ENCODE assay signal across 13 cellular contexts in genomic region chr11:7638710-7639642, GRCh38. TPM values are rescaled to one million over a fixed set of nuclear protein-coding genes. Genes with fewer than 3 reads are reported as not detected.
DNase-seq lines count a peak whose midpoint lies in the region; ATAC-seq, FAIRE-seq and TF ChIP-seq lines count a peak whose summit lies in the region.
"Had no signal": no experiment of that assay in that cellular context is flagged by ENCODE, and none has a peak within 500 bp of the region (broad histone marks: within the 10 kb centered on the region; RNA-seq: fewer than 3 reads in every experiment).

No MANE protein-coding gene starts in this region.

- TF ChIP-seq CTCF in GM12878 (IDR thresholded peaks at IDR 0.05 in 2 of 3, conservative IDR thresholded peaks at IDR 0.05 in 1 of 3; ENCODE audit: control insufficient read depth in 2 of 3, extremely low read depth in 1 of 3, insufficient read depth in 1 of 3, low read depth in 3 of 3, low read length in 3 of 3) (no peak), osteoblast (IDR thresholded peaks at IDR 0.05; ENCODE audit: extremely low read depth, low read depth, low read length) (no peak), spleen (IDR thresholded peaks at IDR 0.05 in 8 of 11, conservative IDR thresholded peaks at IDR 0.05 in 3 of 11) (no peak)

- H3K4me2 ChIP-seq in GM12878 (ENCODE audit: control insufficient read depth, insufficient read depth), result no peak overlapping the region
- H3K4me2 ChIP-seq in osteoblast (ENCODE audit: insufficient read depth, low read length), result no peak overlapping the region

- 64% methylated on average over 5 of the region's 5 CpGs for WGBS in GM12878 (ENCODE audit: insufficient coverage, insufficient replicate concordance, low lambda C conversion rate, missing lambda C conversion rate)
- 66 to 75% (median 70%) methylated on average over 5 of the region's 5 CpGs for WGBS in spleen, 5 donors

- TF ChIP-seq EP300 in GM12878 (IDR thresholded peaks at IDR 0.05; ENCODE audit: borderline replicate concordance in 1 of 2, control insufficient read depth in 1 of 2, low read depth in 2 of 2, low read length in 2 of 2), result no peak

- intact Hi-C loops in GM12878 (cut with micrococcal nuclease; ENCODE audit: unreplicated experiment), result no loop called here
- intact Hi-C loops in spleen (cut with DNase I; ENCODE audit: low total_unique reads), result no loop called here

- H3K4me3 Mint-ChIP-seq in activated naive CD8-positive, alpha-beta T cell treated with anti-CD3 and anti-CD28 coated beads, Interleukin-2, amount 50 U/mL, for 24 hours, result no peak overlapping the region
- H3K4me3 Mint-ChIP-seq: activated CD4-positive, alpha-beta memory T cell treated with anti-CD3 and anti-CD28 coated beads for 36 hours had no signal

- no TSS peak for BruUV-seq in GM12878 (replicated peaks; lab: Mats Ljungman, UMichigan)

- no peak overlapping the region for H3K27ac Mint-ChIP-seq in activated naive CD8-positive, alpha-beta T cell treated with anti-CD3 and anti-CD28 coated beads, Interleukin-2, amount 50 U/mL, for 24 hours
- H3K27ac Mint-ChIP-seq: activated CD4-positive, alpha-beta memory T cell treated with anti-CD3 and anti-CD28 coated beads for 36 hours had no signal

- H3K36me3 ChIP-seq in GM12878 (ENCODE audit: control insufficient read depth in 2 of 2, insufficient read depth in 2 of 2, low read length in 1 of 2), result peaks cover 13 to 24% of the 10 kb centered on the region in 2 experiments
- H3K36me3 ChIP-seq in subcutaneous abdominal adipose tissue (ENCODE audit: control insufficient read depth in 5 of 5, insufficient read depth in 5 of 5, low read length in 5 of 5), result peaks cover 25 to 79% (median 50%) of the 10 kb centered on the region in 5 donors
- peaks cover 3% of the 10 kb centered on the region for H3K36me3 ChIP-seq in osteoblast (ENCODE audit: insufficient read depth, low read length)
- peaks cover 0 to 93% (median 44%) of the 10 kb centered on the region in 6 donors for H3K36me3 ChIP-seq in spleen

- in situ Hi-C loops in GM12878 (cut with MboI), result no loop called here

- no peak for TF ChIP-seq RAD21 in GM12878 (IDR thresholded peaks at IDR 0.05; ENCODE audit: insufficient read depth, low read depth, low read length)

- H2AFZ ChIP-seq in GM12878 (ENCODE audit: control insufficient read depth, low read depth, low read length), result no peak overlapping the region
- H2AFZ ChIP-seq in osteoblast (ENCODE audit: low read length), result no peak overlapping the region
- H2AFZ ChIP-seq: parathyroid adenoma had no signal

- no peak overlapping the region for H3K9ac ChIP-seq in GM12878 (ENCODE audit: control insufficient read depth, insufficient read depth, low read length)
- H3K9ac ChIP-seq in subcutaneous abdominal adipose tissue (ENCODE audit: low read length in 5 of 5), result peak overlapping the region in 1 of 5 donors; percentile 3
- H3K9ac ChIP-seq: parathyroid adenoma had no signal

- no peaks in the 10 kb centered on the region for H3K79me2 ChIP-seq in GM12878 (ENCODE audit: control insufficient read depth, insufficient read depth, low read length)
- no peaks in the 10 kb centered on the region for H3K79me2 ChIP-seq in osteoblast (ENCODE audit: insufficient read depth, low read length)
- H3K79me2 ChIP-seq: parathyroid adenoma had no signal

- no peaks in the 10 kb centered on the region for H3K27me3 ChIP-seq in GM12878 (replicated peaks in 1 of 2; ENCODE audit: control insufficient read depth in 2 of 2, insufficient read depth in 2 of 2, low read length in 1 of 2)
- no peaks in the 10 kb centered on the region for H3K27me3 ChIP-seq in subcutaneous abdominal adipose tissue (ENCODE audit: control insufficient read depth in 5 of 5, insufficient read depth in 4 of 5, low read length in 5 of 5)
- H3K27me3 ChIP-seq in osteoblast (ENCODE audit: insufficient read depth, low read length), result no peaks in the 10 kb centered on the region
- H3K27me3 ChIP-seq in spleen (replicated peaks in 1 of 7), result peaks cover 0 to 4% (median 0%) of the 10 kb centered on the region in 7 donors

- H3K27me3 Mint-ChIP-seq in activated naive CD8-positive, alpha-beta T cell treated with anti-CD3 and anti-CD28 coated beads, Interleukin-2, amount 50 U/mL, for 24 hours, result no peaks in the 10 kb centered on the region
- H3K27me3 Mint-ChIP-seq: activated CD4-positive, alpha-beta memory T cell treated with anti-CD3 and anti-CD28 coated beads for 36 hours had no signal

- CTCF ChIA-PET in GM12878 (lab: Yijun Ruan, JAX), result interaction anchor here (0.9 to 1.3 kb wide), 6 partner anchors 10 to 125 kb away, joined by 3 to 5 read pairs (median 4); partner anchors contain the start of gene PPFIBP2

- no peaks in the 10 kb centered on the region for H3K9me3 Mint-ChIP-seq in activated naive CD8-positive, alpha-beta T cell treated with anti-CD3 and anti-CD28 coated beads, Interleukin-2, amount 50 U/mL, for 24 hours
- H3K9me3 Mint-ChIP-seq: activated CD4-positive, alpha-beta memory T cell treated with anti-CD3 and anti-CD28 coated beads for 36 hours had no signal

- no peak for TF ChIP-seq POLR2A in GM12878 (IDR thresholded peaks at IDR 0.05; ENCODE audit: low read depth, low read length)
- TF ChIP-seq POLR2A in spleen (IDR thresholded peaks at IDR 0.05), result no peak

- RAD21 ChIA-PET in GM12878 (lab: Charles Lee; ENCODE audit: unreplicated experiment), result interaction anchor here (0.9 to 1.2 kb wide), 3 partner anchors 27 to 79 kb away, joined by 3 to 5 read pairs (median 3); no protein-coding TSS in a partner anchor

- peak; percentile 75 for ATAC-seq in GM19351 (IDR thresholded peaks at IDR 0.05; ENCODE audit: unreplicated experiment)
- peak; percentile 51 for ATAC-seq in HG02884 (IDR thresholded peaks at IDR 0.05; ENCODE audit: unreplicated experiment)
- ATAC-seq in GM12878, result peak; percentile 69
- no peak for ATAC-seq in activated CD4-positive, CD25-positive, alpha-beta regulatory T cell treated with anti-CD3 and anti-CD28 coated beads, Interleukin-2, amount 50 U/mL, for 24 hours
- no peak for ATAC-seq in activated naive CD8-positive, alpha-beta T cell treated with anti-CD3 and anti-CD28 coated beads, Interleukin-2, amount 50 U/mL, for 24 hours

- no peaks in the 10 kb centered on the region for H3K9me3 ChIP-seq in GM12878 (replicated peaks; ENCODE audit: control insufficient read depth, insufficient read depth, low read length)
- H3K9me3 ChIP-seq in subcutaneous abdominal adipose tissue (ENCODE audit: control insufficient read depth in 5 of 5, low read length in 5 of 5), result no peaks in the 10 kb centered on the region
- H3K9me3 ChIP-seq in osteoblast (ENCODE audit: low read depth, low read length), result no peaks in the 10 kb centered on the region
- no peaks in the 10 kb centered on the region for H3K9me3 ChIP-seq in spleen

- H4K20me1 ChIP-seq in GM12878 (ENCODE audit: control insufficient read depth, insufficient read depth) (no peaks in the 10 kb centered on the region), osteoblast (ENCODE audit: insufficient read depth, low read length) (no peaks in the 10 kb centered on the region)

- no peak overlapping the region for H3K4me3 ChIP-seq in GM12878
- H3K4me3 ChIP-seq in subcutaneous abdominal adipose tissue (ENCODE audit: low read depth in 1 of 5, low read length in 5 of 5), result no peak overlapping the region
- no peak overlapping the region for H3K4me3 ChIP-seq in osteoblast (ENCODE audit: insufficient read depth, low read length)
- no peak overlapping the region for H3K4me3 ChIP-seq in spleen

- H3K4me1 Mint-ChIP-seq in activated naive CD8-positive, alpha-beta T cell treated with anti-CD3 and anti-CD28 coated beads, Interleukin-2, amount 50 U/mL, for 24 hours, result no peaks in the 10 kb centered on the region

- DNase-seq in GM12878 (ENCODE audit: low read depth, low spot score) (no peak), osteoblast (ENCODE audit: insufficient read length, low spot score, missing footprints) (no peak), spleen (no peak)
- no peak for DNase-seq in activated naive CD8-positive, alpha-beta T cell treated with anti-CD3 and anti-CD28 coated beads, Interleukin-2, amount 50 U/mL, for 24 hours
- DNase-seq: activated CD4-positive, alpha-beta memory T cell treated with anti-CD3 and anti-CD28 coated beads for 36 hours; anterior cingulate cortex; NCI-H2081 had no signal

- H3K4me1 ChIP-seq in GM12878 (ENCODE audit: control insufficient read depth, insufficient read depth, low read length), result peaks cover 3% of the 10 kb centered on the region; the same call in 1 of the 2 replicates
- peaks cover 0 to 24% (median 18%) of the 10 kb centered on the region in 5 donors for H3K4me1 ChIP-seq in subcutaneous abdominal adipose tissue (ENCODE audit: control insufficient read depth in 5 of 5, insufficient read depth in 5 of 5, low read length in 5 of 5)
- H3K4me1 ChIP-seq in osteoblast (ENCODE audit: insufficient read depth, low read length), result peaks cover 3% of the 10 kb centered on the region
- no peaks in the 10 kb centered on the region for H3K4me1 ChIP-seq in spleen

- POLR2A ChIA-PET in GM12878 (lab: Charles Lee), result interaction anchor here (0.6 to 1.0 kb wide), 2 partner anchors 8 to 78 kb away, joined by 3 read pairs; no protein-coding TSS in a partner anchor

- H3K27ac ChIP-seq in GM12878 (ENCODE audit: control insufficient read depth, insufficient read depth), result peak overlapping the region; percentile 14; the same call in 1 of the 2 replicates
- peak overlapping the region; percentile 26 for H3K27ac ChIP-seq in subcutaneous abdominal adipose tissue (ENCODE audit: low read depth, low read length)
- no peak overlapping the region for H3K27ac ChIP-seq in osteoblast (ENCODE audit: low read depth, low read length)
- no peak overlapping the region for H3K27ac ChIP-seq in spleen
- H3K27ac ChIP-seq: parathyroid adenoma had no signal

- peak; percentile 72 for FAIRE-seq in GM12878 (lab: Jason Lieb, UNC)
- FAIRE-seq: islet of Langerhans had no signal

- SMC1A ChIA-PET in GM12878 (lab: Charles Lee; ENCODE audit: uncharacterized antibody, unreplicated experiment), result interaction anchor here (0.7 to 1.5 kb wide), 7 partner anchors 8 to 68 kb away, joined by 3 read pairs; no protein-coding TSS in a partner anchor

- H3K36me3 Mint-ChIP-seq in activated naive CD8-positive, alpha-beta T cell treated with anti-CD3 and anti-CD28 coated beads, Interleukin-2, amount 50 U/mL, for 24 hours (ENCODE audit: low read depth), result peaks cover 11% of the 10 kb centered on the region

RNA-seq across cellular contexts. Expression of gene CYB5R2, which starts 34.3 kb away (rescaled TPM):
- 37.8 and 40.2 TPM in 2 replicates for total RNA-seq in GM12878 (2013; cell fraction: nucleolus; rRNA removed)
- total RNA-seq in GM12878 (2014; rRNA removed), result 64.5 and 66.5 TPM in 2 replicates
- 74.4 and 77.8 TPM in 2 replicates for total RNA-seq in GM12878 (2014; rRNA removed; fragmentation: Illumina TruSeq; extraction: Trizol)
- total RNA-seq in GM12878 (2021), result 46.6 and 56.8 TPM in 2 replicates
- 33.5 TPM for polyA plus RNA-seq in GM12878 (2011; ENCODE audit: low read depth)
- polyA plus RNA-seq in GM12878 (2011; rRNA removed), result 15.1 and 21.0 TPM in 2 replicates
- polyA plus RNA-seq in GM12878 (2011; cell fraction: cytosol; rRNA removed), result 17.3 and 20.0 TPM in 2 replicates
- 18.9 and 33.9 TPM in 2 replicates for polyA plus RNA-seq in GM12878 (2011; cell fraction: nucleus; rRNA removed)
- polyA plus RNA-seq in GM12878 (2012), result 35.1 and 37.5 TPM in 2 replicates
- 97.8 and 106 TPM in 2 replicates for polyA plus RNA-seq in GM12878 (2014; fragmentation: Illumina TruSeq; extraction: Trizol)
- polyA plus RNA-seq in GM12878 (2014; fragmentation: Nextera tagmentation; extraction: Ambion mirVana), result 100 to 1,000 TPM in 1 of 2 experiments, 10 to 100 TPM in 1; 83.1 to 111 TPM
- polyA plus RNA-seq in GM12878 (2014; rRNA removed), result 74.8 and 77.2 TPM in 2 replicates
- 10 to 100 TPM; 49.3 to 51.0 TPM for polyA plus RNA-seq in GM12878 (2016; fragmentation: Nextera tagmentation; extraction: Ambion mirVana)
- 14.6 and 20.0 TPM in 2 replicates for polyA minus RNA-seq in GM12878 (2011; rRNA and poly(A)+ RNA removed)
- polyA minus RNA-seq in GM12878 (2011; cell fraction: cytosol; rRNA and poly(A)+ RNA removed), result 2.9 and 3.4 TPM in 2 replicates
- 5.6 and 7.8 TPM in 2 replicates for polyA minus RNA-seq in GM12878 (2011; cell fraction: nucleus; rRNA and poly(A)+ RNA removed)
- 9.1 and 14.8 TPM in 2 replicates for total RNA-seq in osteoblast
- total RNA-seq in spleen, result 1 to 10 TPM; 1.2 to 5.3 (median 2.7) TPM
- polyA plus RNA-seq in spleen, result 1 to 10 TPM; 2.2 to 3.0 (median 3.0) TPM

Comparison
In these comparisons a context has a peak if more than half of its experiments do, and no peak if none do; other contexts are left out.
1. ATAC-seq: peak in GM19351 (single experiment), HG02884 (single experiment) and GM12878 (single experiment); none in activated CD4-positive, CD25-positive, alpha-beta regulatory T cell treated with anti-CD3 and anti-CD28 coated beads, Interleukin-2, amount 50 U/mL, for 24 hours (0 of 2) and activated naive CD8-positive, alpha-beta T cell treated with anti-CD3 and anti-CD28 coated beads, Interleukin-2, amount 50 U/mL, for 24 hours (single experiment).
2. H3K27ac ChIP-seq: peak in GM12878 (single experiment) and subcutaneous abdominal adipose tissue (single experiment); none in osteoblast (single experiment) and spleen (0 of 8).